10 cellular contexts compared by ENCODE assay signal in genomic region chr6:135722679-135723078, GRCh38.
DNase-seq lines count a peak whose midpoint lies in the region; ATAC-seq and TF ChIP-seq lines count a peak whose summit lies in the region.
"Had no signal": no experiment of that assay in that cellular context is flagged by ENCODE, and none has a peak within 500 bp of the region (broad histone marks: within the 10 kb centered on the region; RNA-seq: fewer than 3 reads in every experiment).

No MANE protein-coding gene starts in this region.

- H3K27ac ChIP-seq in left lung = no peak overlapping the region
- H3K27ac ChIP-seq: cardiac muscle cell had no signal

- peaks cover 48% of the 10 kb centered on the region for H3K9me3 Mint-ChIP-seq in mesothelial cell of epicardium

- H3K36me3 ChIP-seq in left lung = no peaks in the 10 kb centered on the region
- H3K36me3 ChIP-seq: cardiac muscle cell had no signal

- H3K9me3 ChIP-seq in left lung = peaks cover 0 to 38% of the 10 kb centered on the region in 2 donors

- CTCF ChIA-PET in HEK293T (lab: Yijun Ruan, JAX) = no interaction called here

- POLR2A ChIA-PET in HEK293T (lab: Yijun Ruan, JAX) = no interaction called here

- H3K27me3 Mint-ChIP-seq in mesothelial cell of epicardium (ENCODE audit: low read depth) = no peaks in the 10 kb centered on the region

- H3K27me3 ChIP-seq in left lung = no peaks in the 10 kb centered on the region
- H3K27me3 ChIP-seq: cardiac muscle cell had no signal

- intact Hi-C loops in left lung (cut with DNase I) = no loop called here

- H3K27ac Mint-ChIP-seq in mesothelial cell of epicardium = no peak overlapping the region

- TF ChIP-seq CTCF in WI38 (IDR thresholded peaks at IDR 0.05; ENCODE audit: low read depth, low read length) (no peak), left lung (IDR thresholded peaks at IDR 0.05) (no peak), mesothelial cell of epicardium (IDR thresholded peaks at IDR 0.05; ENCODE audit: unreplicated experiment) (no peak)

- H3K4me3 ChIP-seq in WI38 (ENCODE audit: low read depth, low read length) = peak overlapping the region; percentile 32
- no peak overlapping the region for H3K4me3 ChIP-seq in left lung
- H3K4me3 ChIP-seq: cardiac muscle cell had no signal

- H3K4me3 Mint-ChIP-seq in mesothelial cell of epicardium = no peak overlapping the region

- peak; percentile 78 for ATAC-seq in HG02678 (IDR thresholded peaks at IDR 0.05; ENCODE audit: unreplicated experiment)
- ATAC-seq in left lung = peak; percentile 85
- ATAC-seq in HG02763 (IDR thresholded peaks at IDR 0.05; ENCODE audit: unreplicated experiment) = no peak

- peaks cover 24% of the 10 kb centered on the region for H3K36me3 Mint-ChIP-seq in mesothelial cell of epicardium

- peak; percentile 72 for DNase-seq in DMS53 (lab: John Stamatoyannopoulos, UW)
- no peak for DNase-seq in left lung
- DNase-seq in NCI-H345 treated with DMSO at 0.1 percent for 48 hours (lab: John Stamatoyannopoulos, UW; ENCODE audit: unreplicated experiment) = no peak
- DNase-seq in HEK293T (ENCODE audit: extremely low spot score) = no peak
- DNase-seq in mesothelial cell of epicardium (ENCODE audit: low spot score in 2 of 2, unreplicated experiment in 2 of 2) = no peak
- DNase-seq: NCI-H510A had no signal

- no peaks in the 10 kb centered on the region for H3K4me1 ChIP-seq in left lung

- H3K4me1 Mint-ChIP-seq in mesothelial cell of epicardium = peaks cover 4% of the 10 kb centered on the region

TF ChIP-seq in HEK293T, 16 proteins besides CTCF, POLR2A, EP300 and RAD21:
- TF ChIP-seq LEF1 (IDR thresholded peaks at IDR 0.05; ENCODE audit: borderline replicate concordance) (no peak), FOXK2 (IDR thresholded peaks at IDR 0.05) (no peak), ZNF384 (IDR thresholded peaks at IDR 0.05) (no peak), L3MBTL2 (conservative IDR thresholded peaks at IDR 0.05) (no peak), CTBP1 (IDR thresholded peaks at IDR 0.05; ENCODE audit: borderline replicate concordance) (no peak), SP1 (IDR thresholded peaks at IDR 0.05) (no peak), FOXM1 (IDR thresholded peaks at IDR 0.05; ENCODE audit: borderline replicate concordance) (no peak), FOXA1 (IDR thresholded peaks at IDR 0.05) (no peak), SUZ12 (IDR thresholded peaks at IDR 0.05) (no peak), HDGF (IDR thresholded peaks at IDR 0.05; ENCODE audit: borderline replicate concordance) (no peak), ELF4 (IDR thresholded peaks at IDR 0.05) (no peak), TARDBP (IDR thresholded peaks at IDR 0.05) (no peak), BHLHE40 (IDR thresholded peaks at IDR 0.05; ENCODE audit: borderline replicate concordance) (no peak), NFRKB (IDR thresholded peaks at IDR 0.05) (no peak), PKNOX1 (IDR thresholded peaks at IDR 0.05) (no peak)
